In genomic region chr4:26648260-26648659, GRCh38 we compare ENCODE assay signal across 19 cellular contexts.
"Had no signal": no experiment of that assay in that cellular context is flagged by ENCODE, and none has a peak within 500 bp of the region (broad histone marks: within the 10 kb centered on the region; RNA-seq: fewer than 3 reads in every experiment).

No MANE protein-coding gene starts in this region.

- H3K4me1 Mint-ChIP-seq: activated naive CD8-positive, alpha-beta T cell treated with anti-CD3 and anti-CD28 coated beads for 36 hours; endodermal cell; immature natural killer cell; memory B cell; naive B cell; stimulated activated memory B cell treated with anti-CD40 and anti-IgM and Interleukin-4, amounts not matched to agents 10 μg/mL and 1 μg/mL and 100 μg/mL, for 72 hours had no signal

- DNase-seq: activated CD4-positive, alpha-beta T cell treated with anti-CD3 and anti-CD28 coated beads, Interleukin-2, amount 50 U/mL, for 4 hours; activated gamma-delta T cell treated with Interleukin-2 at 50 U/mL for 16 hours; activated naive CD8-positive, alpha-beta T cell treated with anti-CD3 and anti-CD28 coated beads for 36 hours; amniotic stem cell; caudate nucleus; endodermal cell; immature natural killer cell; kidney glomerular epithelial cell; left ventricle myocardium superior; naive B cell; ovary; right lobe of liver; stimulated activated CD4-positive, alpha-beta T cell treated with anti-CD3 and anti-CD28 coated beads, Interleukin-4, amount 100 ng/mL, for 4 hours; T-helper 2 cell; testis; WERI-Rb-1 had no signal

- H3K27ac Mint-ChIP-seq: activated naive CD8-positive, alpha-beta T cell treated with anti-CD3 and anti-CD28 coated beads for 36 hours; endodermal cell; memory B cell; naive B cell; stimulated activated memory B cell treated with anti-CD40 and anti-IgM and Interleukin-4, amounts not matched to agents 10 μg/mL and 1 μg/mL and 100 μg/mL, for 72 hours; type B pancreatic cell had no signal

- ATAC-seq: left ventricle myocardium superior; right lobe of liver; stimulated activated memory B cell treated with anti-CD40 and anti-IgM and Interleukin-4, amounts not matched to agents 10 μg/mL and 1 μg/mL and 100 μg/mL, for 72 hours had no signal

- H3K9me3 Mint-ChIP-seq: immature natural killer cell, type B pancreatic cell had no signal

- H3K27me3 ChIP-seq: ovary, right lobe of liver, testis had no signal

- H3K36me3 ChIP-seq: ovary, right lobe of liver, WERI-Rb-1 had no signal

- H3K4me1 ChIP-seq: right lobe of liver, testis had no signal

- H3K27ac ChIP-seq: ovary, right lobe of liver, testis, WERI-Rb-1 had no signal

- H3K4me3 ChIP-seq: ovary, right lobe of liver, testis had no signal

- H3K27me3 Mint-ChIP-seq: activated naive CD8-positive, alpha-beta T cell treated with anti-CD3 and anti-CD28 coated beads for 36 hours; memory B cell; naive B cell; stimulated activated memory B cell treated with anti-CD40 and anti-IgM and Interleukin-4, amounts not matched to agents 10 μg/mL and 1 μg/mL and 100 μg/mL, for 72 hours; type B pancreatic cell had no signal

- H3K4me3 Mint-ChIP-seq: activated naive CD8-positive, alpha-beta T cell treated with anti-CD3 and anti-CD28 coated beads for 36 hours; endodermal cell; immature natural killer cell; memory B cell; naive B cell; stimulated activated memory B cell treated with anti-CD40 and anti-IgM and Interleukin-4, amounts not matched to agents 10 μg/mL and 1 μg/mL and 100 μg/mL, for 72 hours; type B pancreatic cell had no signal

- H3K9me3 ChIP-seq: ovary, right lobe of liver, testis had no signal
